Comparison of ENCODE assay signal across 21 cellular contexts in the genomic region with DNA sequence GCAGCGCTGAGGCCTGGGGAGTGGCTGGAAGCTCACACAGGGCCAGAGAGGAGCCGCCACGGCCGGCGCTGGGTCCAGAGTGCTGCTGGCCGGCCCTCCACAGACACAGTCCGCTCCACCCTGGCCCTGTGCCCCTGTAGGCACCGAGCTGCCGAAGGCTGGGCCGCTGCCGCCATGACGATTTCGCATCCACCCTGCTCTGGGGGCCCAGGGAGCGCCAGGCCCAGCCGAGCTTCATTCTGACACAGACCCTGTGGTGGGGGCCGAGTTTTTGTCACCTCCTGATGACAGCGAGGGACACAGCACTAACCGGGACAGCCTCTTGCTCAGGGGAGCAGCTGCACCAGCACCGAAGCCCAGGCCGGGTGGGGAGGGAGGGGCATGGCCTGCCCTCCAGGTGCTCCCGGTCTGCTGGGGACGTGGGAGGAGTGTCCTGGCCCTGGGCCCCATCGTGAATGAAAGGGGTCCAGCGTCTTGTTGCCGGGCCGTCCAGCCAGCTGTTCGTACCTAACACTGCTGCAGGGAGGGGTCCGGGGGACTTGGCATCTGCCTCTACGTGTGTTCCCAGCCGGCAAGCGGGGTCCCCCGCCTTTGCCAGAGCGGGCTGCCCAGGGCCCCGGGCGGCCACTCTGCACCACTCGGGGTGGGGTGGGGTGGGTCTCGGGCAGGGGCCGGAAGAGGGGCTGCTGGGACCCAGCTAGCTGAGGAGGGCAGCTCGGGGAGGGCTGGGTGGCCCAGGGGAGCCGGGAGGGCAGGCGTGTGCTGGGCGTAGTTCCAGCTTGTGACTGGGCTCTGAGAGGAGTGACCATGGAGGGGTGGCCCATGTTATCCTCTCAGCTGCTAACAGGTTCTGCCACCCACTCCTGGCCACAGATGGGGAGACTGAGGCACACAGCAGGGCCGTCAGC. TPM values are rescaled to one million over a fixed set of nuclear protein-coding genes. Genes with fewer than 3 reads are reported as not detected.
DNase-seq lines count a peak whose midpoint lies in the region; ATAC-seq, FAIRE-seq and TF ChIP-seq lines count a peak whose summit lies in the region.
"Had no signal": no experiment of that assay in that cellular context is flagged by ENCODE, and none has a peak within 500 bp of the region (broad histone marks: within the 10 kb centered on the region; RNA-seq: fewer than 3 reads in every experiment).

No MANE protein-coding gene starts in this region.

- TF ChIP-seq CTCF in right atrium auricular region (IDR thresholded peaks at IDR 0.05) (no peak), lower lobe of right lung (IDR thresholded peaks at IDR 0.05) (no peak)

- H3K27me3 ChIP-seq in right atrium auricular region (no peaks in the 10 kb centered on the region), adipocyte (replicated peaks; ENCODE audit: control insufficient read depth, insufficient read depth, low read length) (peaks cover 6% of the 10 kb centered on the region), aorta (ENCODE audit: control insufficient read depth in 1 of 2, insufficient read depth in 2 of 2, low read length in 1 of 2) (no peaks in the 10 kb centered on the region), lower lobe of right lung (ENCODE audit: low read depth) (peaks cover 68% of the 10 kb centered on the region)

- H3K27ac ChIP-seq in right atrium auricular region (peak overlapping the region in 1 of 2 donors; percentile 4), aorta (ENCODE audit: low read depth in 1 of 2, low read length in 2 of 2) (no peak overlapping the region), lower lobe of right lung (no peak overlapping the region)
- H3K27ac ChIP-seq: GM23248, HL-60 had no signal

- ATAC-seq in Right ventricle myocardium inferior, result peak; percentile 37
- ATAC-seq in aorta (ENCODE audit: low FRiP score), result peak; percentile 5
- no peak for ATAC-seq in lower lobe of right lung

- peak overlapping the region; percentile 64 for H3K9ac ChIP-seq in adipocyte (ENCODE audit: low read length)
- H3K9ac ChIP-seq: GM23248 had no signal

- H3K9me3 ChIP-seq in right atrium auricular region (no peaks in the 10 kb centered on the region), adipocyte (ENCODE audit: control insufficient read depth, low read length) (peaks cover 7% of the 10 kb centered on the region), aorta (ENCODE audit: control insufficient read depth, low read length) (no peaks in the 10 kb centered on the region), lower lobe of right lung (no peaks in the 10 kb centered on the region)

- H3K36me3 ChIP-seq in right atrium auricular region, result no peaks in the 10 kb centered on the region
- no peaks in the 10 kb centered on the region for H3K36me3 ChIP-seq in adipocyte (ENCODE audit: control insufficient read depth, insufficient read depth, low read length, severe bottlenecking)
- no peaks in the 10 kb centered on the region for H3K36me3 ChIP-seq in aorta (ENCODE audit: control insufficient read depth in 1 of 2, insufficient read depth in 2 of 2, low read length in 1 of 2)
- no peaks in the 10 kb centered on the region for H3K36me3 ChIP-seq in lower lobe of right lung

- no peak for FAIRE-seq in RCC 7860 (lab: Jason Lieb, UNC)
- FAIRE-seq: GM19239 had no signal

- intact Hi-C loops in Right ventricle myocardium inferior (cut with DNase I), result no loop called here
- intact Hi-C loops in aorta (cut with DNase I), result no loop called here
- intact Hi-C loops in lower lobe of right lung (cut with DNase I), result no loop called here

- H3K4me1 ChIP-seq in right atrium auricular region (peaks cover 0 to 29% of the 10 kb centered on the region in 2 donors), adipocyte (ENCODE audit: control insufficient read depth, insufficient read depth, low read length) (peaks cover 17% of the 10 kb centered on the region), aorta (ENCODE audit: control insufficient read depth in 1 of 2, insufficient read depth in 2 of 2, low read length in 2 of 2) (no peaks in the 10 kb centered on the region), lower lobe of right lung (no peaks in the 10 kb centered on the region)

- WGBS in aorta, 2 donors, result 42 to 49% methylated on average over 32 to 43 of the region's 43 CpGs

- no peak for DNase-seq in Right ventricle myocardium inferior (ENCODE audit: missing footprints)
- no peak for DNase-seq in right atrium auricular region (ENCODE audit: low spot score)
- no peak for DNase-seq in adipocyte (ENCODE audit: low read depth)
- peak; percentile 20 for DNase-seq in medulla oblongata (ENCODE audit: extremely low spot score)
- no peak for DNase-seq in aorta
- DNase-seq in RCC 7860 (ENCODE audit: low spot score), result no peak
- no peak for DNase-seq in activated CD4-positive, alpha-beta T cell treated with anti-CD3 and anti-CD28 coated beads for 48 hours
- DNase-seq in lower lobe of right lung, result no peak
- DNase-seq: GF-D8; GM23248; KBM-7; NCI-H1092; NCI-H2107; NCI-H345; NCI-H526 treated with DMSO at 0.1 percent for 48 hours; NK-92 treated with Interleukin-12 subunit alpha and Interleukin-12 subunit beta, amount 100 ng/mL, for 24 hours; SHP77 had no signal

- H3K4me3 ChIP-seq in right atrium auricular region (peak overlapping the region in 1 of 2 donors; percentile 4), adipocyte (ENCODE audit: low read length) (no peak overlapping the region), aorta (ENCODE audit: low read length in 2 of 2) (no peak overlapping the region), lower lobe of right lung (no peak overlapping the region)
- H3K4me3 ChIP-seq: GM23248 had no signal

RNA-seq across cellular contexts. Expression of a gene that starts 26.9 kb away (rescaled TPM):
- total RNA-seq in Right ventricle myocardium inferior (14.7 TPM), right atrium auricular region (10 to 100 TPM in 1 of 2 donors, 1 to 10 TPM in 1; 2.7 to 14.1 TPM), aorta (under 1 TPM in 1 of 2 donors, not detected in 1; 0.26 TPM), lower lobe of right lung (not detected)
- under 1 TPM; 0.49 to 0.75 TPM for polyA plus RNA-seq in aorta
- total RNA-seq: A172, GM23248 had no signal
- polyA plus RNA-seq: CD14-positive monocyte, GM23248 had no signal

RNA-seq across cellular contexts. Expression of a gene that starts 50.4 kb away (rescaled TPM):
- total RNA-seq in Right ventricle myocardium inferior, result 0.19 TPM
- not detected for total RNA-seq in right atrium auricular region
- total RNA-seq in aorta, result 1 to 10 TPM in 1 of 2 donors, not detected in 1; 1.4 TPM
- polyA plus RNA-seq in aorta, result 1 to 10 TPM in 1 of 2 donors, not detected in 1; 1.2 TPM
- total RNA-seq in lower lobe of right lung, result not detected
- total RNA-seq: GM23248 had no signal
- polyA plus RNA-seq: CD14-positive monocyte, GM23248 had no signal

Comparison
In these comparisons a context has a peak if more than half of its experiments do, and no peak if none do; other contexts are left out.
1. ATAC-seq: peak in Right ventricle myocardium inferior (single experiment) and aorta (single experiment); none in lower lobe of right lung (0 of 2).